ENCODE assay signal across 23 cellular contexts in genomic region chr3:39113291-39113690, GRCh38.
"Had no signal": no experiment of that assay in that cellular context is flagged by ENCODE, and none has a peak within 500 bp of the region (broad histone marks: within the 10 kb centered on the region; RNA-seq: fewer than 3 reads in every experiment).

No MANE protein-coding gene starts in this region.

- ATAC-seq: activated CD8-positive, alpha-beta T cell treated with anti-CD3 and anti-CD28 coated beads for 36 hours; activated naive CD4-positive, alpha-beta T cell treated with anti-CD3 and anti-CD28 coated beads, Interleukin-2, amount 50 U/mL, for 72 hours; activated T-cell treated with anti-CD3 and anti-CD28 coated beads, Interleukin-2, amount 50 U/mL, for 72 hours; esophagus mucosa; WTC11 had no signal

- H3K4me3 ChIP-seq: ascending aorta had no signal

- H3K4me1 ChIP-seq: ascending aorta had no signal

- H3K36me3 Mint-ChIP-seq: activated naive CD4-positive, alpha-beta T cell treated with anti-CD3 and anti-CD28 coated beads, Interleukin-2, amount 10 ng/mL, durations not matched to agents 7 days and 5 days; activated naive CD4-positive, alpha-beta T cell treated with anti-CD3 and anti-CD28 coated beads, Interleukin-2, amount 50 U/mL, for 72 hours; activated naive CD8-positive, alpha-beta T cell treated with anti-CD3 and anti-CD28 coated beads, Interleukin-2, amount 10 ng/mL, durations not matched to agents 7 days and 5 days; brain; WTC11 had no signal

- H3K27ac Mint-ChIP-seq: activated CD4-positive, alpha-beta T cell treated with anti-CD3 and anti-CD28 coated beads, Interleukin-2, amount 10 ng/mL, durations not matched to agents 7 days and 5 days; activated CD8-positive, alpha-beta T cell treated with anti-CD3 and anti-CD28 coated beads for 36 hours; activated naive CD4-positive, alpha-beta T cell treated with anti-CD3 and anti-CD28 coated beads, Interleukin-2, amount 10 ng/mL, durations not matched to agents 7 days and 5 days; activated naive CD4-positive, alpha-beta T cell treated with anti-CD3 and anti-CD28 coated beads, Interleukin-2, amount 50 U/mL, for 72 hours; activated naive CD8-positive, alpha-beta T cell treated with anti-CD3 and anti-CD28 coated beads, Interleukin-2, amount 10 ng/mL, durations not matched to agents 7 days and 5 days; activated T-cell treated with anti-CD3 and anti-CD28 coated beads, Interleukin-2, amount 50 U/mL, for 24 hours; activated T-cell treated with anti-CD3 and anti-CD28 coated beads, Interleukin-2, amount 50 U/mL, for 72 hours; brain; WTC11 had no signal

- H3K9me3 Mint-ChIP-seq: activated CD4-positive, alpha-beta T cell treated with anti-CD3 and anti-CD28 coated beads, Interleukin-2, amount 10 ng/mL, durations not matched to agents 7 days and 5 days; activated CD8-positive, alpha-beta T cell treated with anti-CD3 and anti-CD28 coated beads for 36 hours; activated naive CD4-positive, alpha-beta T cell treated with anti-CD3 and anti-CD28 coated beads, Interleukin-2, amount 10 ng/mL, durations not matched to agents 7 days and 5 days; activated naive CD4-positive, alpha-beta T cell treated with anti-CD3 and anti-CD28 coated beads, Interleukin-2, amount 50 U/mL, for 72 hours; activated naive CD8-positive, alpha-beta T cell treated with anti-CD3 and anti-CD28 coated beads, Interleukin-2, amount 10 ng/mL, durations not matched to agents 7 days and 5 days; activated T-cell treated with anti-CD3 and anti-CD28 coated beads, Interleukin-2, amount 50 U/mL, for 24 hours; activated T-cell treated with anti-CD3 and anti-CD28 coated beads, Interleukin-2, amount 50 U/mL, for 72 hours; brain; WTC11 had no signal

- DNase-seq: activated CD4-positive, alpha-beta T cell treated with anti-CD3 and anti-CD28 coated beads for 1 hour; activated CD4-positive, alpha-beta T cell treated with anti-CD3 and anti-CD28 coated beads for 4 hours; activated CD4-positive, alpha-beta T cell treated with anti-CD3 and anti-CD28 coated beads, Interleukin-2, amount 10 ng/mL, durations not matched to agents 7 days and 5 days; activated CD4-positive, alpha-beta T cell treated with anti-CD3 and anti-CD28 coated beads, Interleukin-2, amount 50 U/mL, for 48 hours; activated CD8-positive, alpha-beta memory T cell treated with anti-CD3 and anti-CD28 coated beads for 24 hours; activated CD8-positive, alpha-beta T cell treated with anti-CD3 and anti-CD28 coated beads for 36 hours; activated gamma-delta T cell; activated naive CD4-positive, alpha-beta T cell; activated naive CD4-positive, alpha-beta T cell treated with anti-CD3 and anti-CD28 coated beads, Interleukin-2, amount 10 ng/mL, durations not matched to agents 7 days and 5 days; activated naive CD8-positive, alpha-beta T cell treated with anti-CD3 and anti-CD28 coated beads, Interleukin-2, amount 10 ng/mL, durations not matched to agents 7 days and 5 days; activated T-cell treated with anti-CD3 and anti-CD28 coated beads for 4 hours; activated T-cell treated with anti-CD3 and anti-CD28 coated beads, Interleukin-2, amount 50 U/mL, for 24 hours; activated T-cell treated with anti-CD3 and anti-CD28 coated beads, Interleukin-2, amount 50 U/mL, for 72 hours; caudate nucleus; effector CD8-positive, alpha-beta T cell; foreskin fibroblast; T-helper 2 cell had no signal

- H3K27ac ChIP-seq: ascending aorta, VCaP had no signal

- H3K27me3 ChIP-seq: ascending aorta had no signal

- H3K9me3 ChIP-seq: ascending aorta had no signal

- H3K4me3 Mint-ChIP-seq: activated CD4-positive, alpha-beta T cell treated with anti-CD3 and anti-CD28 coated beads, Interleukin-2, amount 10 ng/mL, durations not matched to agents 7 days and 5 days; activated CD8-positive, alpha-beta T cell treated with anti-CD3 and anti-CD28 coated beads for 36 hours; activated naive CD4-positive, alpha-beta T cell treated with anti-CD3 and anti-CD28 coated beads, Interleukin-2, amount 10 ng/mL, durations not matched to agents 7 days and 5 days; activated naive CD8-positive, alpha-beta T cell treated with anti-CD3 and anti-CD28 coated beads, Interleukin-2, amount 10 ng/mL, durations not matched to agents 7 days and 5 days; activated T-cell treated with anti-CD3 and anti-CD28 coated beads, Interleukin-2, amount 50 U/mL, for 24 hours; activated T-cell treated with anti-CD3 and anti-CD28 coated beads, Interleukin-2, amount 50 U/mL, for 72 hours; WTC11 had no signal

- H3K27me3 Mint-ChIP-seq: activated CD8-positive, alpha-beta T cell treated with anti-CD3 and anti-CD28 coated beads for 36 hours; activated T-cell treated with anti-CD3 and anti-CD28 coated beads, Interleukin-2, amount 50 U/mL, for 24 hours had no signal
